Comparison of ENCODE assay signal across 26 cellular contexts in the genomic region with DNA sequence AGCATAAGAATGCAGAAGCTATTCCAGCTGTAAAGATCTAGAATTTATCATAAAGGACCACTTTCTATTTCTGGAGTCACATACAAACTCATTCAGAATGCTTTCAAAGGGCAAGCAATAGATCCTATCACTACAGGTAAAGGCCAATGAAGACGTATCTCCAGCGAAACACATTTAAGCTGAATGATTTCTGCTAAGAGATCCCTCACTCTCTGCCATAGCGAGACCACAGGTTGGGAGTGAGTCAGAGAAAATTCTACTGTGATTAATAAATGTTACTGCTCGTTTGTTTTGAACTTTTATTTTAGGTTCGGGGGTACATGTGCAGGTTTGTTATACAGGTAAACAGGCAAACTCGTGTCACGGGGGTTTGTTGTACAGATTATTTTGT.
"Had no signal": no experiment of that assay in that cellular context is flagged by ENCODE, and none has a peak within 500 bp of the region (broad histone marks: within the 10 kb centered on the region; RNA-seq: fewer than 3 reads in every experiment).

No MANE protein-coding gene starts in this region.

- H3K27ac Mint-ChIP-seq: activated CD4-positive, alpha-beta memory T cell treated with anti-CD3 and anti-CD28 coated beads, Interleukin-2, amount 10 ng/mL, durations not matched to agents 7 days and 5 days had no signal

- DNase-seq: activated CD4-positive, alpha-beta memory T cell treated with anti-CD3 and anti-CD28 coated beads, Interleukin-2, amount 10 ng/mL, durations not matched to agents 7 days and 5 days; activated CD4-positive, alpha-beta T cell treated with anti-CD3 and anti-CD28 coated beads for 4 hours; activated effector memory CD4-positive, alpha-beta T cell treated with anti-CD3 and anti-CD28 coated beads, Interleukin-2, amount 50 U/mL, for 16 hours; activated naive CD4-positive, alpha-beta T cell; activated naive CD4-positive, alpha-beta T cell treated with anti-CD3 and anti-CD28 coated beads, Interleukin-2, amount 50 U/mL, for 16 hours; activated T-cell treated with anti-CD3 and anti-CD28 coated beads, Interleukin-2, amount 50 U/mL, for 24 hours; cerebellar nuclear complex; NCI-H1092 treated with DMSO at 0.1 percent for 48 hours; NCI-H146; NCI-H187; NCI-H2107; NCI-H2171; NCI-H510A; NCI-H748 treated with DMSO at 0.1 percent for 48 hours; NK-92 treated with Interleukin-12 subunit alpha and Interleukin-12 subunit beta, amount 100 ng/mL, for 24 hours; PC-3; Peyer's patch; RPMI8226; SIG-M5; T-helper 1 cell; T-helper 2 cell; T-helper 9 cell; WERI-Rb-1 had no signal

- H3K4me3 Mint-ChIP-seq: activated CD4-positive, alpha-beta memory T cell treated with anti-CD3 and anti-CD28 coated beads, Interleukin-2, amount 10 ng/mL, durations not matched to agents 7 days and 5 days; activated T-cell treated with anti-CD3 and anti-CD28 coated beads, Interleukin-2, amount 50 U/mL, for 24 hours; brain had no signal

- H3K9me3 Mint-ChIP-seq: activated CD4-positive, alpha-beta memory T cell treated with anti-CD3 and anti-CD28 coated beads, Interleukin-2, amount 10 ng/mL, durations not matched to agents 7 days and 5 days; activated T-cell treated with anti-CD3 and anti-CD28 coated beads, Interleukin-2, amount 50 U/mL, for 24 hours; brain had no signal

- H3K27me3 Mint-ChIP-seq: activated CD4-positive, alpha-beta memory T cell treated with anti-CD3 and anti-CD28 coated beads, Interleukin-2, amount 10 ng/mL, durations not matched to agents 7 days and 5 days; activated T-cell treated with anti-CD3 and anti-CD28 coated beads, Interleukin-2, amount 50 U/mL, for 24 hours; brain had no signal

- ATAC-seq: K562, PC-3, SK-N-SH treated with all-trans-retinoic acid at 6 μM for 48 hours had no signal
